In genomic region chr1:53837924-53838653, GRCh38 we compare ENCODE assay signal across 8 cellular contexts. TPM values are rescaled to one million over a fixed set of nuclear protein-coding genes. Genes with fewer than 3 reads are reported as not detected.
DNase-seq lines count a peak whose midpoint lies in the region; ATAC-seq, FAIRE-seq and TF ChIP-seq lines count a peak whose summit lies in the region.

Gene NDC1 (minus strand): TSS chr1:53838296. CDS start chr1:53838261, 35 bp downstream.

- H3K4me3 ChIP-seq in left ventricle myocardium inferior (peak within 1 kb of the TSS; percentile 88), prostate gland (peak within 1 kb of the TSS; percentile 83 to 84)

- peak; percentile 87 for ATAC-seq in GM18498 (IDR thresholded peaks at IDR 0.05; ENCODE audit: unreplicated experiment)
- peak; percentile 81 for ATAC-seq in HG02938 (IDR thresholded peaks at IDR 0.05; ENCODE audit: unreplicated experiment)

- peak; percentile 26 for TF ChIP-seq POLR2A in prostate gland (IDR thresholded peaks at IDR 0.05)

- intact Hi-C loops in left ventricle myocardium inferior (cut with micrococcal nuclease), result no loop called here
- intact Hi-C loops in prostate gland (cut with DNase I), result loop anchor here (10.0 kb wide), 1 partner anchor 353 kb away; no protein-coding TSS in a partner anchor

- peaks cover 23% of the 10 kb centered on the region for H3K4me1 ChIP-seq in left ventricle myocardium inferior
- H3K4me1 ChIP-seq in prostate gland (replicated peaks), result no peaks in the 10 kb centered on the region

- H3K9me3 ChIP-seq in left ventricle myocardium inferior (replicated peaks), result peaks cover 14% of the 10 kb centered on the region
- H3K9me3 ChIP-seq in prostate gland, result no peaks in the 10 kb centered on the region

- under 1% methylated on average over 55 of the region's 59 CpGs for WGBS in prostate gland

- H3K27ac ChIP-seq in angular gyrus (ENCODE audit: low read depth, low read length) (peak within 1 kb of the TSS; percentile 99), left ventricle myocardium inferior (replicated peaks) (peak within 1 kb of the TSS; percentile 98), prostate gland (peak within 1 kb of the TSS; percentile 89 to 91)

- FAIRE-seq in urothelium cell line (lab: Jason Lieb, UNC), result peak; percentile 42

- no peaks in the 10 kb centered on the region for H3K36me3 ChIP-seq in left ventricle myocardium inferior
- H3K36me3 ChIP-seq in prostate gland, result no peaks in the 10 kb centered on the region

- DNase-seq in NCI-H187 (lab: John Stamatoyannopoulos, UW) (peak; percentile 91 to 93), T-helper 2 cell (peak; percentile 74 to 97 (median 85)), left ventricle myocardium inferior (peak; percentile 90), prostate gland (ENCODE audit: low spot score) (peak; percentile 94), urothelium cell line (ENCODE audit: low spot score) (peak; percentile 95)

- H3K27me3 ChIP-seq in left ventricle myocardium inferior (ENCODE audit: low read depth) (no peaks in the 10 kb centered on the region), prostate gland (replicated peaks; ENCODE audit: insufficient read depth) (no peaks in the 10 kb centered on the region)

- TF ChIP-seq CTCF in left ventricle myocardium inferior (IDR thresholded peaks at IDR 0.05; ENCODE audit: borderline replicate concordance), result peak; percentile 29
- TF ChIP-seq CTCF in prostate gland (IDR thresholded peaks at IDR 0.05), result peak in 2 of 4 experiments; percentile 39 to 46

RNA-seq across cellular contexts. Expression of gene NDC1, which starts in this region (rescaled TPM):
- total RNA-seq in left ventricle myocardium inferior, result 5.7 TPM
- 10 to 100 TPM; 15.3 to 20.6 TPM for total RNA-seq in prostate gland

Comparison
In these comparisons a context has a peak if more than half of its experiments do, and no peak if none do; other contexts are left out.
1. Peak in every context shown above with its lines: DNase-seq, ATAC-seq, H3K4me3 ChIP-seq and H3K27ac ChIP-seq.